In genomic region chr20:4661191-4661590, GRCh38 we compare ENCODE assay signal across 1 cellular context.
TF ChIP-seq lines count a peak whose summit lies in the region.

No MANE protein-coding gene starts in this region.

TF ChIP-seq in endothelial cell of umbilical vein, 7 proteins besides CTCF, POLR2A, EP300 and RAD21:
- TF ChIP-seq POLR2AphosphoS5 (IDR thresholded peaks at IDR 0.05; ENCODE audit: insufficient read depth, low read depth, low read length): peak; percentile 28
- TF ChIP-seq JUN (IDR thresholded peaks at IDR 0.05; ENCODE audit: borderline replicate concordance, insufficient read depth, insufficient read length, low read depth): no peak
